ENCODE assay signal across 8 cellular contexts in the genomic region with DNA sequence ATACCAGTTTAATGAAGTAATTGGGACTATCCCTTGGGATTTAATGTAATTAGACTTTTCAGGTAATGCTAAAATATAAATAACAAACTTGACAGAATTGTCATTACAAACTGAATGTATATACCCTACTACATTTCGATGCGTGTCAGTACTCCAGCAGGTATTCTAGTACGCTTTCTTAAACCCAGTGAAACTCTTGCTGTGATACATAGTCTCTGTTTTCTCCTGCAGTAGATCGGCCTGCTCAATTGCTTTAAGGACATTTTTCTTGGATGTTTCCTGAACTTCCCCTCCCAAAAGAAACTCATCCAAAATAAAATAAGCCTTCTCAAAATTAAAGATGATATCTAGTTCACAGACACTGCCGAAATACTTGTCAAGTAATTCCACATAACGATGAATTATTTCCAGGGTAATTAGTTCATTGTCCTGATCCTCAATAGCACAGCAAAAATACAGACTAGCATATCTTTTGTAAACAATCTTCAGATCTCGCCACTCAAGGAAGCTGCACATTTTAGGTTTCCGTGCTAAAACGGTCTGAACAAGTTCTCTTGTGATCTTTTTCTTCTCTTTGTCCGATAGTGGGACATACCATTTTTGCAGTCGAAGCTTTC. TPM values are rescaled to one million over a fixed set of nuclear protein-coding genes. Genes with fewer than 3 reads are reported as not detected.
DNase-seq lines count a peak whose midpoint lies in the region; ATAC-seq, FAIRE-seq and TF ChIP-seq lines count a peak whose summit lies in the region.
"Not testable (repeated sequence)": the region's sequence is repeated elsewhere in the genome, so short reads cannot be mapped to it uniquely, and the experiment has no call there.

No MANE protein-coding gene starts in this region.

- not testable (repeated sequence) for TF ChIP-seq CTCF in CD8-positive, alpha-beta T cell (IDR thresholded peaks at IDR 0.05); GM23338 (conservative IDR thresholded peaks at IDR 0.05; ENCODE audit: low read depth in 2 of 2); OCI-LY1 (IDR thresholded peaks at IDR 0.05; ENCODE audit: low read length); GM12878 (IDR thresholded peaks at IDR 0.05 in 2 of 3, conservative IDR thresholded peaks at IDR 0.05 in 1 of 3; ENCODE audit: control insufficient read depth in 2 of 3, extremely low read depth in 1 of 3, insufficient read depth in 1 of 3, low read depth in 3 of 3, low read length in 3 of 3); fibroblast of villous mesenchyme (IDR thresholded peaks at IDR 0.05; ENCODE audit: insufficient read depth, low read depth, low read length); suprapubic skin (IDR thresholded peaks at IDR 0.05)

- peaks cover 37% of the 10 kb centered on the region for H3K27me3 Mint-ChIP-seq in CD8-positive, alpha-beta T cell (ENCODE audit: low read depth)
- H3K27me3 Mint-ChIP-seq in GM23338 (ENCODE audit: insufficient read depth, low read depth, poor library complexity) = not testable (repeated sequence)
- H3K27me3 Mint-ChIP-seq in activated CD4-positive, alpha-beta memory T cell treated with anti-CD3 and anti-CD28 coated beads for 36 hours = peaks cover 23% of the 10 kb centered on the region

- H3K9me3 Mint-ChIP-seq in CD8-positive, alpha-beta T cell; GM23338; activated CD4-positive, alpha-beta memory T cell treated with anti-CD3 and anti-CD28 coated beads for 36 hours: not testable (repeated sequence)

- H3K9me2 ChIP-seq in GM23338 (ENCODE audit: insufficient read depth); OCI-LY1 (ENCODE audit: low read depth, low read length): not testable (repeated sequence)

- H3K36me3 ChIP-seq in CD8-positive, alpha-beta T cell (ENCODE audit: insufficient read depth, low read length); GM23338 (ENCODE audit: insufficient read depth); OCI-LY1 (ENCODE audit: insufficient read depth, low read length); GM12878 (ENCODE audit: control insufficient read depth in 2 of 2, insufficient read depth in 2 of 2, low read length in 1 of 2); suprapubic skin: not testable (repeated sequence)

- H2AFZ ChIP-seq in GM23338 (peak overlapping the region; percentile 93), OCI-LY1 (ENCODE audit: low read length) (peak overlapping the region; percentile 94), GM12878 (ENCODE audit: control insufficient read depth, low read depth, low read length) (peak overlapping the region; percentile 34)

- H3K4me1 Mint-ChIP-seq in CD8-positive, alpha-beta T cell (ENCODE audit: low read depth) = peaks cover 11% of the 10 kb centered on the region
- H3K4me1 Mint-ChIP-seq in GM23338 = peaks cover 11% of the 10 kb centered on the region
- H3K4me1 Mint-ChIP-seq in activated CD4-positive, alpha-beta memory T cell treated with anti-CD3 and anti-CD28 coated beads for 36 hours (ENCODE audit: low read depth) = peaks cover 14% of the 10 kb centered on the region

- TF ChIP-seq EP300 in GM12878 (IDR thresholded peaks at IDR 0.05; ENCODE audit: borderline replicate concordance in 1 of 2, control insufficient read depth in 1 of 2, low read depth in 2 of 2, low read length in 2 of 2); suprapubic skin (IDR thresholded peaks at IDR 0.05): not testable (repeated sequence)

- H4K20me1 ChIP-seq in GM23338 (replicated peaks; ENCODE audit: insufficient read depth); OCI-LY1 (ENCODE audit: insufficient read depth, low read length); GM12878 (ENCODE audit: control insufficient read depth, insufficient read depth): not testable (repeated sequence)

- H3K4me3 ChIP-seq in CD8-positive, alpha-beta T cell (ENCODE audit: low read depth, low read length) = not testable (repeated sequence)
- H3K4me3 ChIP-seq in GM23338 = peak overlapping the region; percentile 36
- H3K4me3 ChIP-seq in OCI-LY1 (ENCODE audit: low read depth, low read length, poor library complexity, severe bottlenecking) = peak overlapping the region; percentile 44
- H3K4me3 ChIP-seq in GM12878 = peak overlapping the region; percentile 45; the same call in 1 of the 2 replicates
- H3K4me3 ChIP-seq in fibroblast of villous mesenchyme (ENCODE audit: low read depth, low read length) = peak overlapping the region; percentile 21
- H3K4me3 ChIP-seq in mononuclear cell (ENCODE audit: low read length) = peak overlapping the region; percentile 13
- H3K4me3 ChIP-seq in suprapubic skin = peak overlapping the region; percentile 39

- not testable (repeated sequence) for TF ChIP-seq POLR2A in GM12878 (IDR thresholded peaks at IDR 0.05; ENCODE audit: low read depth, low read length); suprapubic skin (IDR thresholded peaks at IDR 0.05)

- not testable (repeated sequence) for H3K79me2 ChIP-seq in GM23338 (replicated peaks; ENCODE audit: insufficient read depth); OCI-LY1 (ENCODE audit: insufficient read depth, low read length); GM12878 (ENCODE audit: control insufficient read depth, insufficient read depth, low read length)

- RAD21 ChIA-PET in GM12878 (lab: Charles Lee; ENCODE audit: unreplicated experiment) = interaction anchor here (0.8 kb wide), 2 partner anchors 22 to 23 kb away, joined by 3 to 5 read pairs; a partner anchor contains a TSS

- H3K27ac ChIP-seq in CD8-positive, alpha-beta T cell (ENCODE audit: low read depth, low read length); GM23338 (ENCODE audit: low read depth); GM12878 (ENCODE audit: control insufficient read depth, insufficient read depth); suprapubic skin: not testable (repeated sequence)
- H3K27ac ChIP-seq in OCI-LY1 (ENCODE audit: low read depth, low read length, poor library complexity, severe bottlenecking) = peak overlapping the region; percentile 53

- not testable (repeated sequence) for ATAC-seq in CD8-positive, alpha-beta T cell; GM12878
- peak; percentile 36; the same call in 2 of the 3 replicates for ATAC-seq in GM23338

- not testable (repeated sequence) for H3F3A ChIP-seq in GM23338 (replicated peaks; ENCODE audit: low read depth); OCI-LY1 (ENCODE audit: insufficient read depth, low read length)

- peak overlapping the region; percentile 59 for H3K4me2 ChIP-seq in GM23338
- H3K4me2 ChIP-seq in OCI-LY1 (ENCODE audit: low read length) = peak overlapping the region; percentile 74
- not testable (repeated sequence) for H3K4me2 ChIP-seq in GM12878 (ENCODE audit: control insufficient read depth, insufficient read depth)

- DNase-seq in CD8-positive, alpha-beta T cell; GM23338 (ENCODE audit: low spot score); activated CD4-positive, alpha-beta memory T cell treated with anti-CD3 and anti-CD28 coated beads for 36 hours; GM12878 (ENCODE audit: low read depth, low spot score); fibroblast of villous mesenchyme (ENCODE audit: low read depth); suprapubic skin (ENCODE audit: low spot score in 2 of 2): not testable (repeated sequence)

- H3K4me3 Mint-ChIP-seq in CD8-positive, alpha-beta T cell = peak overlapping the region; percentile 69
- H3K4me3 Mint-ChIP-seq in GM23338 = peak overlapping the region; percentile 58
- peak overlapping the region; percentile 66 for H3K4me3 Mint-ChIP-seq in activated CD4-positive, alpha-beta memory T cell treated with anti-CD3 and anti-CD28 coated beads for 36 hours

- in situ Hi-C loops in GM12878 (cut with MboI) = not testable (repeated sequence)

- H3K27me3 ChIP-seq in CD8-positive, alpha-beta T cell (ENCODE audit: insufficient read depth, low read length); GM23338 (ENCODE audit: insufficient read depth); OCI-LY1 (ENCODE audit: insufficient read depth, low read length); GM12878 (replicated peaks in 1 of 2; ENCODE audit: control insufficient read depth in 2 of 2, insufficient read depth in 2 of 2, low read length in 1 of 2); mononuclear cell (ENCODE audit: insufficient read depth, low read length); suprapubic skin: not testable (repeated sequence)

- H3K27ac Mint-ChIP-seq in CD8-positive, alpha-beta T cell; GM23338; activated CD4-positive, alpha-beta memory T cell treated with anti-CD3 and anti-CD28 coated beads for 36 hours: not testable (repeated sequence)

- intact Hi-C loops in CD8-positive, alpha-beta T cell (cut with DNase I, micrococcal nuclease) = loop anchor here (10.0 kb wide), 2 partner anchors 333 to 533 kb away; no protein-coding TSS in a partner anchor
- intact Hi-C loops in activated CD4-positive, alpha-beta memory T cell treated with anti-CD3 and anti-CD28 coated beads for 36 hours (cut with micrococcal nuclease); GM12878 (cut with micrococcal nuclease; ENCODE audit: unreplicated experiment): not testable (repeated sequence)

- not testable (repeated sequence) for FAIRE-seq in GM12878 (lab: Jason Lieb, UNC)

- POLR2A ChIA-PET in CD8-positive, alpha-beta T cell (lab: Charles Lee) = interaction anchor here (0.6 kb wide), 1 partner anchor 280 kb away, joined by 3 read pairs; no protein-coding TSS in a partner anchor
- POLR2A ChIA-PET in activated CD4-positive, alpha-beta memory T cell treated with anti-CD3 and anti-CD28 coated beads for 36 hours (lab: Charles Lee) = interaction anchor here (0.6 to 1.0 kb wide), 2 partner anchors 25 to 290 kb away, joined by 4 read pairs; no protein-coding TSS in a partner anchor
- POLR2A ChIA-PET in GM12878 (lab: Charles Lee) = interaction anchor here (1.2 kb wide), 1 partner anchor 12 kb away, joined by 9 read pairs; no protein-coding TSS in a partner anchor

- not testable (repeated sequence) for H3K36me3 Mint-ChIP-seq in CD8-positive, alpha-beta T cell; GM23338 (ENCODE audit: low read depth); activated CD4-positive, alpha-beta memory T cell treated with anti-CD3 and anti-CD28 coated beads for 36 hours

- not testable (repeated sequence) for H3K4me1 ChIP-seq in CD8-positive, alpha-beta T cell (ENCODE audit: insufficient read depth, low read length); mononuclear cell (ENCODE audit: insufficient read depth, low read length); suprapubic skin
- peaks cover 11% of the 10 kb centered on the region for H3K4me1 ChIP-seq in GM23338 (ENCODE audit: insufficient read depth)
- H3K4me1 ChIP-seq in OCI-LY1 (ENCODE audit: insufficient read depth, low read length, severe bottlenecking) = peaks cover 23% of the 10 kb centered on the region
- H3K4me1 ChIP-seq in GM12878 (ENCODE audit: control insufficient read depth, insufficient read depth, low read length) = peaks cover 11% of the 10 kb centered on the region

- SMC1A ChIA-PET in GM12878 (lab: Charles Lee; ENCODE audit: uncharacterized antibody, unreplicated experiment) = interaction anchor here (1.0 to 1.3 kb wide), 3 partner anchors 10 to 13 kb away, joined by 3 to 7 read pairs (median 4); no protein-coding TSS in a partner anchor

- BruUV-seq in GM12878 (replicated peaks; lab: Mats Ljungman, UMichigan) = not testable (repeated sequence)

- WGBS in GM12878 (ENCODE audit: insufficient coverage, insufficient replicate concordance, low lambda C conversion rate, missing lambda C conversion rate) = 33% methylated on average over 11 of the region's 11 CpGs
- 59% methylated on average over 11 of the region's 11 CpGs for WGBS in suprapubic skin

- not testable (repeated sequence) for H3K9me3 ChIP-seq in CD8-positive, alpha-beta T cell (ENCODE audit: low read length); OCI-LY1 (ENCODE audit: low read length); GM12878 (replicated peaks; ENCODE audit: control insufficient read depth, insufficient read depth, low read length); mononuclear cell (ENCODE audit: low read depth, low read length); suprapubic skin

- TF ChIP-seq RAD21 in GM12878 (IDR thresholded peaks at IDR 0.05; ENCODE audit: insufficient read depth, low read depth, low read length) = not testable (repeated sequence)

- CTCF ChIA-PET in CD8-positive, alpha-beta T cell (lab: Charles Lee); activated CD4-positive, alpha-beta memory T cell treated with anti-CD3 and anti-CD28 coated beads for 36 hours (lab: Charles Lee): not testable (repeated sequence)
- CTCF ChIA-PET in GM12878 (lab: Yijun Ruan, JAX) = interaction anchor here (0.6 to 1.3 kb wide), 3 partner anchors 10 to 460 kb away, joined by 3 to 4 read pairs (median 4); no protein-coding TSS in a partner anchor

- peak overlapping the region; percentile 47; the same call in 1 of the 2 replicates for H3K9ac ChIP-seq in OCI-LY1 (ENCODE audit: low read length)
- H3K9ac ChIP-seq in GM12878 (ENCODE audit: control insufficient read depth, insufficient read depth, low read length) = not testable (repeated sequence)

RNA-seq across cellular contexts. Expression of a gene that starts 23.4 kb away (rescaled TPM):
- total RNA-seq in CD8-positive, alpha-beta T cell = 1 to 10 TPM; 8.8 to 9.1 TPM
- total RNA-seq in GM23338 (2014; rRNA removed; shearing (Covaris generic)) = 20.7 and 28.1 TPM in 2 replicates
- 8.4 and 9.8 TPM in 2 replicates for polyA plus RNA-seq in GM23338 (2016; fragmentation: Nextera tagmentation; extraction: Ambion mirVana)
- 10 to 100 TPM; 28.2 to 29.3 TPM for total RNA-seq in activated CD4-positive, alpha-beta memory T cell treated with anti-CD3 and anti-CD28 coated beads for 36 hours
- 32.4 and 37.5 TPM in 2 replicates for total RNA-seq in GM12878 (2013; cell fraction: nucleolus; rRNA removed)
- total RNA-seq in GM12878 (2014; rRNA removed) = 11.7 and 12.3 TPM in 2 replicates
- 9.4 and 9.9 TPM in 2 replicates for total RNA-seq in GM12878 (2014; rRNA removed; fragmentation: Illumina TruSeq; extraction: Trizol)
- total RNA-seq in GM12878 (2021) = 12.9 and 15.1 TPM in 2 replicates
- polyA plus RNA-seq in GM12878 (2011; ENCODE audit: low read depth) = 6.0 TPM
- polyA plus RNA-seq in GM12878 (2011; rRNA removed) = 10.5 and 13.4 TPM in 2 replicates
- polyA plus RNA-seq in GM12878 (2011; cell fraction: cytosol; rRNA removed) = 22.6 and 26.4 TPM in 2 replicates
- 37.9 and 45.4 TPM in 2 replicates for polyA plus RNA-seq in GM12878 (2011; cell fraction: nucleus; rRNA removed)
- polyA plus RNA-seq in GM12878 (2012) = 7.3 and 8.0 TPM in 2 replicates
- polyA plus RNA-seq in GM12878 (2014; fragmentation: Illumina TruSeq; extraction: Trizol) = 12.8 and 17.2 TPM in 2 replicates
- polyA plus RNA-seq in GM12878 (2014; fragmentation: Nextera tagmentation; extraction: Ambion mirVana) = 1 to 10 TPM; 3.4 to 5.2 TPM
- 7.7 and 11.6 TPM in 2 replicates for polyA plus RNA-seq in GM12878 (2014; rRNA removed)
- 10 to 100 TPM in 1 of 2 experiments, 1 to 10 TPM in 1; 8.4 to 10.9 TPM for polyA plus RNA-seq in GM12878 (2016; fragmentation: Nextera tagmentation; extraction: Ambion mirVana)
- polyA minus RNA-seq in GM12878 (2011; rRNA and poly(A)+ RNA removed) = 28.5 and 34.1 TPM in 2 replicates
- polyA minus RNA-seq in GM12878 (2011; cell fraction: cytosol; rRNA and poly(A)+ RNA removed) = 7.8 and 10.5 TPM in 2 replicates
- 24.2 and 40.6 TPM in 2 replicates for polyA minus RNA-seq in GM12878 (2011; cell fraction: nucleus; rRNA and poly(A)+ RNA removed)
- 26.7 and 27.6 TPM in 2 replicates for total RNA-seq in fibroblast of villous mesenchyme
- 16.1 TPM for total RNA-seq in mononuclear cell
- total RNA-seq in suprapubic skin = 10 to 100 TPM; 11.5 to 46.9 (median 26.6) TPM

RNA-seq across cellular contexts. Expression of a gene that starts 47.6 kb away (rescaled TPM):
- not detected for total RNA-seq in CD8-positive, alpha-beta T cell
- 4.9 and 8.2 TPM in 2 replicates for total RNA-seq in GM23338 (2014; rRNA removed; shearing (Covaris generic))
- polyA plus RNA-seq in GM23338 (2016; fragmentation: Nextera tagmentation; extraction: Ambion mirVana) (7.6 and 9.4 TPM in 2 replicates), GM12878 (2011; rRNA removed) (0.20 and 0.31 TPM in 2 replicates), GM12878 (2014; fragmentation: Illumina TruSeq; extraction: Trizol) (0.13 TPM in 1 of 2 replicates, not detected in the other), GM12878 (2014; fragmentation: Nextera tagmentation; extraction: Ambion mirVana) (not detected), GM12878 (2014; rRNA removed) (not detected in 2 replicates), GM12878 (2016; fragmentation: Nextera tagmentation; extraction: Ambion mirVana) (not detected)
- total RNA-seq in activated CD4-positive, alpha-beta memory T cell treated with anti-CD3 and anti-CD28 coated beads for 36 hours = not detected
- not detected in 2 replicates for total RNA-seq in GM12878 (2013; cell fraction: nucleolus; rRNA removed)
- total RNA-seq in GM12878 (2014; rRNA removed) (not detected in 2 replicates), GM12878 (2014; rRNA removed; fragmentation: Illumina TruSeq; extraction: Trizol) (not detected in 2 replicates), GM12878 (2021) (not detected in 2 replicates), fibroblast of villous mesenchyme (not detected in 2 replicates), mononuclear cell (not detected), suprapubic skin (1 to 10 TPM in 3 of 4 donors, not detected in 1; 2.2 to 9.0 (median 7.2) TPM)
- polyA plus RNA-seq in GM12878 (2011; ENCODE audit: low read depth) = not detected
- 0.32 and 0.43 TPM in 2 replicates for polyA plus RNA-seq in GM12878 (2011; cell fraction: cytosol; rRNA removed)
- polyA plus RNA-seq in GM12878 (2011; cell fraction: nucleus; rRNA removed) = 0.19 and 0.57 TPM in 2 replicates
- polyA plus RNA-seq in GM12878 (2012) = not detected in 2 replicates
- not detected in 2 replicates for polyA minus RNA-seq in GM12878 (2011; rRNA and poly(A)+ RNA removed)
- polyA minus RNA-seq in GM12878 (2011; cell fraction: cytosol; rRNA and poly(A)+ RNA removed) = not detected in 2 replicates
- polyA minus RNA-seq in GM12878 (2011; cell fraction: nucleus; rRNA and poly(A)+ RNA removed) = not detected in 2 replicates

Comparison
In these comparisons a context has a peak if more than half of its experiments do, and no peak if none do; other contexts are left out.
1. H2AFZ ChIP-seq: peak in every context shown above with its lines; median percentile 94 in OCI-LY1; 93 in GM23338; 34 in GM12878.